Comparison of ENCODE assay signal across 34 cellular contexts in genomic region chr1:145901312-145902021, GRCh38. TPM values are rescaled to one million over a fixed set of nuclear protein-coding genes. Genes with fewer than 3 reads are reported as not detected.
A peak's percentile ranks its signal among the peaks of the same experiment; 100 is the strongest.
DNase-seq lines count a peak whose midpoint lies in the region; ATAC-seq, FAIRE-seq and TF ChIP-seq lines count a peak whose summit lies in the region.
"Had no signal": no experiment of that assay in that cellular context is flagged by ENCODE, and none has a peak within 500 bp of the region (broad histone marks: within the 10 kb centered on the region; RNA-seq: fewer than 3 reads in every experiment).

No MANE protein-coding gene starts in this region.

- no peak overlapping the region for H3T11ph ChIP-seq in H9 (ENCODE audit: low read length)

- H3K27me3 Mint-ChIP-seq in H9 (ENCODE audit: low read depth) = peaks cover 21% of the 10 kb centered on the region
- H3K27me3 Mint-ChIP-seq: activated naive CD8-positive, alpha-beta T cell; memory B cell had no signal

- no peaks in the 10 kb centered on the region for H3K36me3 Mint-ChIP-seq in H9 (ENCODE audit: insufficient read depth in 1 of 3, low read depth in 3 of 3)

- ATAC-seq in PC-3 = peak; percentile 22; the same call in 1 of the 2 replicates
- ATAC-seq: left lung had no signal

- H4K91ac ChIP-seq in H9 (ENCODE audit: insufficient read length, low read depth, low read length) (no peak overlapping the region), H1 (replicated peaks; ENCODE audit: insufficient read length, low read length) (no peak overlapping the region), mesenchymal stem cell (ENCODE audit: low read length) (no peak overlapping the region)

- H3K79me1 ChIP-seq in H9 (ENCODE audit: insufficient read depth, low read depth, low read length, poor library complexity, severe bottlenecking) (no peaks in the 10 kb centered on the region), H1 (ENCODE audit: low read depth, low read length) (no peaks in the 10 kb centered on the region), mesenchymal stem cell (replicated peaks; ENCODE audit: low read length, poor library complexity, severe bottlenecking) (no peaks in the 10 kb centered on the region)

- no peaks in the 10 kb centered on the region for H3K27me3 ChIP-seq in H9 (ENCODE audit: insufficient read depth, low read length)
- H3K27me3 ChIP-seq in PC-3 (ENCODE audit: low read length) = no peaks in the 10 kb centered on the region
- H3K27me3 ChIP-seq in H1 (replicated peaks in 1 of 4; ENCODE audit: control insufficient read depth in 3 of 4, extremely low read depth in 1 of 4, insufficient read depth in 3 of 4, low read length in 3 of 4) = no peaks in the 10 kb centered on the region; a peak in 1 of 7 replicates
- no peaks in the 10 kb centered on the region for H3K27me3 ChIP-seq in mesenchymal stem cell (ENCODE audit: control insufficient read depth in 1 of 2, insufficient read depth in 1 of 2, low read length in 2 of 2)
- H3K27me3 ChIP-seq: colonic mucosa, left lung, MG63, sigmoid colon, transverse colon had no signal

- DNase-seq in H9 = no peak
- no peak for DNase-seq in PC-3
- DNase-seq in H1 (ENCODE audit: low read depth in 1 of 2, low spot score in 2 of 2) = no peak
- DNase-seq in retinal pigment epithelial cell (ENCODE audit: low read depth) = no peak
- DNase-seq in mesenchymal stem cell = no peak
- no peak for DNase-seq in ecto neural progenitor cell (ENCODE audit: low spot score)
- no peak for DNase-seq in posterior vena cava (ENCODE audit: low spot score)
- DNase-seq: activated CD4-positive, alpha-beta T cell treated with anti-CD3 and anti-CD28 coated beads for 48 hours; activated CD8-positive, alpha-beta memory T cell treated with anti-CD3 and anti-CD28 coated beads for 24 hours; activated T-cell treated with anti-CD3 and anti-CD28 coated beads for 4 hours; colonic mucosa; COR-L47; DMS79; effector CD8-positive, alpha-beta T cell; HFFc6; islet precursor cell; KG1; left lung; MG63; NCI-H2029; NCI-H524 treated with DMSO at 0.1 percent for 48 hours; posterior cingulate gyrus; SHP77; sigmoid colon; stimulated activated CD4-positive, alpha-beta T cell treated with anti-CD3 and anti-CD28 coated beads, Interleukin-4, amount 100 ng/mL, for 4 hours; SW 1271; T-helper 9 cell; transverse colon had no signal

- H4K8ac ChIP-seq in H9 (replicated peaks; ENCODE audit: insufficient read length, low read depth, low read length) (no peak overlapping the region), H1 (ENCODE audit: extremely low read depth, insufficient read depth, low read length) (no peak overlapping the region; the same call in 1 of the 2 replicates), mesenchymal stem cell (ENCODE audit: low read length) (no peak overlapping the region)

- H2BK20ac ChIP-seq in H9 (ENCODE audit: low read depth, low read length, poor library complexity, severe bottlenecking) (no peak overlapping the region), H1 (ENCODE audit: low read length) (no peak overlapping the region)

- H2AK5ac ChIP-seq in H9 (ENCODE audit: insufficient read length, low read length) = no peak overlapping the region
- no peak overlapping the region for H2AK5ac ChIP-seq in H1 (ENCODE audit: low read depth, low read length)
- H2AK5ac ChIP-seq in mesenchymal stem cell (ENCODE audit: low read length, severe bottlenecking) = no peak overlapping the region

- H2BK15ac ChIP-seq in H9 (ENCODE audit: low read depth, low read length) (no peak overlapping the region), H1 (ENCODE audit: low read length) (0 out of 2 replicates have a peak overlapping the region, but pooled peaks have one; percentile 25), mesenchymal stem cell (ENCODE audit: low read depth, poor library complexity, severe bottlenecking) (no peak overlapping the region)

- CTCF ChIA-PET in PC-3 (lab: Charles Lee) (interaction anchor here (0.5 kb wide), 1 partner anchor 111 kb away, joined by 8 read pairs; no protein-coding TSS in a partner anchor), H1 (lab: Charles Lee; ENCODE audit: partially characterized antibody) (interaction anchor here (0.9 to 9.5 kb wide), 10 partner anchors 8 to 111 kb away, joined by 3 to 74 read pairs (median 4); partner anchors contain the start of genes ITGA10, NUDT17 and POLR3GL)

- WGBS in H9 (ENCODE audit: extremely low coverage, insufficient read length, low lambda C conversion rate) = no CpG with 5 or more reads among the region's 12 CpGs
- 85% methylated on average over 12 of the region's 12 CpGs; no CpG with 5 or more reads in 1 of the 2 experiments for WGBS in H1 (ENCODE audit: extremely low coverage in 1 of 2, insufficient coverage in 1 of 2, insufficient read length in 1 of 2, insufficient replicate concordance in 2 of 2, low coverage in 1 of 2, low lambda C conversion rate in 2 of 2, missing lambda C conversion rate in 1 of 2), 2 experiments
- WGBS in mesenchymal stem cell = 93% methylated on average over 9 of the region's 12 CpGs

- no peak overlapping the region for H2BK120ac ChIP-seq in H9 (ENCODE audit: low read depth, low read length, poor library complexity, severe bottlenecking)
- H2BK120ac ChIP-seq in H1 (replicated peaks; ENCODE audit: low read depth, low read length) = no peak overlapping the region
- H2BK120ac ChIP-seq in mesenchymal stem cell (ENCODE audit: low read depth, low read length) = no peak overlapping the region

- no peaks in the 10 kb centered on the region for H3F3A ChIP-seq in PC-3 (ENCODE audit: low read length, unreplicated experiment)

- no peak for TF ChIP-seq EP300 in H1 (IDR thresholded peaks at IDR 0.05; ENCODE audit: borderline replicate concordance in 1 of 2, low read depth in 2 of 2, low read length in 2 of 2)

- FAIRE-seq in H1 (lab: Jason Lieb, UNC) = no peak
- FAIRE-seq: G401.6 had no signal

- intact Hi-C loops in PC-3 (cut with micrococcal nuclease) (no loop called here), posterior vena cava (cut with DNase I) (no loop called here)

- no peak overlapping the region for H3K18ac ChIP-seq in H9 (ENCODE audit: insufficient read length, low read depth, low read length)
- no peak overlapping the region for H3K18ac ChIP-seq in H1 (ENCODE audit: extremely low read depth, low read length)
- H3K18ac ChIP-seq in mesenchymal stem cell (ENCODE audit: low read depth in 1 of 2, low read length in 2 of 2) = no peak overlapping the region

- H3K27ac Mint-ChIP-seq in H9 = no peak overlapping the region
- H3K27ac Mint-ChIP-seq: activated naive CD8-positive, alpha-beta T cell; HFFc6; memory B cell had no signal

- H3K4me1 Mint-ChIP-seq in H9 = peaks cover 0 to 4% of the 10 kb centered on the region in 2 experiments; a peak in 1 of 4 replicates
- H3K4me1 Mint-ChIP-seq: memory B cell had no signal

- no peak overlapping the region for H3K27ac ChIP-seq in H9 (ENCODE audit: insufficient read length, low read depth, low read length)
- H3K27ac ChIP-seq in PC-3 (ENCODE audit: low read length) = no peak overlapping the region
- no peak overlapping the region for H3K27ac ChIP-seq in H1 (ENCODE audit: low read depth, low read length)
- H3K27ac ChIP-seq in mesenchymal stem cell (ENCODE audit: low read length, poor library complexity, severe bottlenecking) = no peak overlapping the region
- H3K27ac ChIP-seq: C4-2B, colonic mucosa, epithelial cell of prostate, left lung, sigmoid colon, transverse colon, VCaP had no signal

- H3K9me3 Mint-ChIP-seq in H9 = no peaks in the 10 kb centered on the region
- H3K9me3 Mint-ChIP-seq: HFFc6, memory B cell had no signal

- H3K9ac ChIP-seq in H9 (ENCODE audit: extremely low read depth, insufficient read length, low read length) = no peak overlapping the region
- no peak overlapping the region for H3K9ac ChIP-seq in PC-3 (ENCODE audit: low read length)
- no peak overlapping the region for H3K9ac ChIP-seq in H1 (replicated peaks in 1 of 4; ENCODE audit: extremely low read depth in 1 of 4, low read depth in 3 of 4, low read length in 3 of 4)
- H3K9ac ChIP-seq in mesenchymal stem cell (ENCODE audit: low read length) = no peak overlapping the region

- H4K5ac ChIP-seq in H9 (ENCODE audit: insufficient read length, low read depth, low read length) (no peak overlapping the region), H1 (ENCODE audit: insufficient read length, low read depth, low read length) (no peak overlapping the region)

- no peak overlapping the region for H3K23ac ChIP-seq in H9 (ENCODE audit: insufficient read length, low read depth, low read length)
- H3K23ac ChIP-seq in H1 (ENCODE audit: insufficient read length) = no peak overlapping the region
- no peak overlapping the region for H3K23ac ChIP-seq in mesenchymal stem cell (ENCODE audit: low read length in 2 of 2)

- H3K9me3 ChIP-seq in H9 (ENCODE audit: control insufficient read depth, low read depth, low read length) (no peaks in the 10 kb centered on the region), PC-3 (ENCODE audit: low read length) (no peaks in the 10 kb centered on the region), H1 (ENCODE audit: insufficient read depth in 2 of 2, low read depth in 1 of 2, low read length in 1 of 2) (no peaks in the 10 kb centered on the region), mesenchymal stem cell (ENCODE audit: control insufficient read depth, low read length) (no peaks in the 10 kb centered on the region)
- H3K9me3 ChIP-seq: colonic mucosa, left lung, MG63, sigmoid colon, transverse colon had no signal

- H3K36me3 ChIP-seq in PC-3 (ENCODE audit: low read depth, low read length) (no peaks in the 10 kb centered on the region), H1 (ENCODE audit: control insufficient read depth in 2 of 4, insufficient read depth in 4 of 4, low read length in 3 of 4) (no peaks in the 10 kb centered on the region), mesenchymal stem cell (ENCODE audit: control insufficient read depth in 1 of 2, insufficient read depth in 2 of 2, low read depth in 1 of 2, low read length in 2 of 2) (peaks cover 50 to 88% of the 10 kb centered on the region in 2 experiments)
- H3K36me3 ChIP-seq: colonic mucosa, MG63, sigmoid colon, transverse colon had no signal

- TF ChIP-seq CTCF in H9 (conservative IDR thresholded peaks at IDR 0.05) = peak; percentile 49
- peak; percentile 31; the same call in 1 of the 2 replicates for TF ChIP-seq CTCF in PC-3 (conservative IDR thresholded peaks at IDR 0.05; ENCODE audit: low read depth, low read length)
- peak; percentile 47 to 56 (median 49) for TF ChIP-seq CTCF in H1 (IDR thresholded peaks at IDR 0.05; ENCODE audit: control extremely low read depth in 1 of 3, insufficient read depth in 1 of 3, low read depth in 1 of 3, low read length in 3 of 3)
- peak; percentile 25 for TF ChIP-seq CTCF in retinal pigment epithelial cell (conservative IDR thresholded peaks at IDR 0.05; ENCODE audit: low read depth, low read length)

- H3K56ac ChIP-seq in H9 (ENCODE audit: insufficient read length, low read depth, low read length) (no peak overlapping the region), H1 (replicated peaks; ENCODE audit: insufficient read length, low read depth, low read length) (no peak overlapping the region)

- H2AFZ ChIP-seq in H9 (ENCODE audit: low read length) = no peak overlapping the region
- no peak overlapping the region for H2AFZ ChIP-seq in PC-3 (ENCODE audit: low read length)
- H2AFZ ChIP-seq in H1 (ENCODE audit: low read length) = peak overlapping the region; percentile 79; the same call in 1 of the 2 replicates
- no peak overlapping the region for H2AFZ ChIP-seq in mesenchymal stem cell (ENCODE audit: low read depth, low read length)

- H3K9me2 ChIP-seq in PC-3 (replicated peaks; ENCODE audit: low read length) = no peaks in the 10 kb centered on the region

- no peaks in the 10 kb centered on the region for H3K79me2 ChIP-seq in H9 (ENCODE audit: insufficient read depth, low read length)
- no peaks in the 10 kb centered on the region for H3K79me2 ChIP-seq in PC-3 (ENCODE audit: low read length)
- no peaks in the 10 kb centered on the region for H3K79me2 ChIP-seq in H1 (ENCODE audit: control insufficient read depth in 1 of 2, insufficient read depth in 2 of 2, low read length in 2 of 2)

- H2BK12ac ChIP-seq in H9 (ENCODE audit: insufficient read length, low read depth, low read length) (no peak overlapping the region), H1 (ENCODE audit: low read depth, low read length) (no peak overlapping the region), mesenchymal stem cell (ENCODE audit: low read length in 2 of 2) (no peak overlapping the region)

- no TSS peak for BruUV-seq in PC-3 (replicated peaks; lab: Mats Ljungman, UMichigan)

- H3K4me2 ChIP-seq in H9 (ENCODE audit: insufficient read depth, insufficient read length, low read length) = no peak overlapping the region
- no peak overlapping the region for H3K4me2 ChIP-seq in PC-3 (ENCODE audit: low read length)
- H3K4me2 ChIP-seq in H1 (ENCODE audit: insufficient read depth in 1 of 2, low read depth in 2 of 2, low read length in 2 of 2) = no peak overlapping the region
- H3K4me2 ChIP-seq in mesenchymal stem cell (ENCODE audit: low read length, poor library complexity, severe bottlenecking) = no peak overlapping the region

- H3K4ac ChIP-seq in H9 (ENCODE audit: low read depth, low read length) = no peak overlapping the region
- H3K4ac ChIP-seq in H1 (replicated peaks; ENCODE audit: insufficient read length, low read depth, low read length) = no peak overlapping the region
- H3K4ac ChIP-seq in mesenchymal stem cell (ENCODE audit: low read depth in 1 of 2, low read length in 2 of 2) = no peak overlapping the region

- H3K4me1 ChIP-seq in H9 (ENCODE audit: insufficient read depth, low read length) (no peaks in the 10 kb centered on the region), PC-3 (ENCODE audit: insufficient read depth, low read length) (no peaks in the 10 kb centered on the region), H1 (replicated peaks in 1 of 4; ENCODE audit: control insufficient read depth in 3 of 4, insufficient read depth in 4 of 4, low read length in 3 of 4) (no peaks in the 10 kb centered on the region), mesenchymal stem cell (ENCODE audit: control insufficient read depth, insufficient read depth, low read depth, low read length) (no peaks in the 10 kb centered on the region)
- H3K4me1 ChIP-seq: colonic mucosa, left lung, sigmoid colon, transverse colon had no signal

- peak in 1 of 2 experiments; percentile 39; a peak in 2 of 4 replicates for TF ChIP-seq RAD21 in H1 (IDR thresholded peaks at IDR 0.05 in 1 of 2, conservative IDR thresholded peaks at IDR 0.05 in 1 of 2; ENCODE audit: low read depth in 2 of 2, low read length in 2 of 2)

- H4K20me1 ChIP-seq in H9 (ENCODE audit: control insufficient read depth, insufficient read depth, insufficient read length) (no peaks in the 10 kb centered on the region), PC-3 (ENCODE audit: low read length) (no peaks in the 10 kb centered on the region), H1 (replicated peaks in 1 of 2; ENCODE audit: control insufficient read depth in 1 of 2, insufficient read depth in 2 of 2, low read length in 2 of 2) (no peaks in the 10 kb centered on the region)

- H3K4me3 ChIP-seq in PC-3 (ENCODE audit: low read length) (no peak overlapping the region), H1 (ENCODE audit: extremely low read depth in 1 of 4, insufficient read depth in 2 of 4, low read depth in 3 of 4, low read length in 4 of 4) (no peak overlapping the region), retinal pigment epithelial cell (ENCODE audit: low read length) (no peak overlapping the region), mesenchymal stem cell (ENCODE audit: insufficient read depth in 1 of 2, low read depth in 1 of 2, low read length in 2 of 2) (no peak overlapping the region)
- H3K4me3 ChIP-seq: colonic mucosa, left lung, MG63, sigmoid colon, transverse colon had no signal

- no peak overlapping the region for H2BK5ac ChIP-seq in H9 (ENCODE audit: insufficient read length, low read length)
- no peak overlapping the region for H2BK5ac ChIP-seq in H1 (ENCODE audit: low read depth, low read length)
- H2BK5ac ChIP-seq in mesenchymal stem cell (ENCODE audit: low read depth, low read length, poor library complexity, severe bottlenecking) = no peak overlapping the region

- peak overlapping the region in 1 of 2 experiments; percentile 12; a peak in 1 of 5 replicates for H3K4me3 Mint-ChIP-seq in H9
- H3K4me3 Mint-ChIP-seq: activated naive CD8-positive, alpha-beta T cell; HFFc6; memory B cell had no signal

- no peak for TF ChIP-seq POLR2A in H1 (IDR thresholded peaks at IDR 0.05; ENCODE audit: control extremely low read depth in 1 of 2, low read depth in 2 of 2, low read length in 2 of 2)

- POLR2A ChIA-PET in PC-3 (lab: Charles Lee; ENCODE audit: unreplicated experiment) = no interaction called here
- POLR2A ChIA-PET in H1 (lab: Charles Lee; ENCODE audit: partially characterized antibody) = interaction anchor here (0.6 to 1.5 kb wide), 4 partner anchors 10 to 43 kb away, joined by 3 to 6 read pairs (median 4); partner anchors contain the start of genes PEX11B and PIAS3

- H3K14ac ChIP-seq in H9 (ENCODE audit: insufficient read depth, low read length) (no peak overlapping the region), H1 (ENCODE audit: insufficient read length) (no peak overlapping the region), mesenchymal stem cell (ENCODE audit: low read length in 2 of 2) (no peak overlapping the region)

- H3K23me2 ChIP-seq in H9 (ENCODE audit: insufficient read length, low read depth, low read length, poor library complexity, severe bottlenecking) (no peaks in the 10 kb centered on the region), H1 (ENCODE audit: low read depth, low read length) (no peaks in the 10 kb centered on the region; the same call in 1 of the 2 replicates)

RNA-seq across cellular contexts. Expression of gene ITGA10, which starts 8.4 kb away (rescaled TPM):
- total RNA-seq in H9 (2021) = 0.04 and 0.09 TPM in 2 replicates
- 0.81 and 1.9 TPM in 2 replicates for total RNA-seq in PC-3 (2014; rRNA removed)
- total RNA-seq in H1 (2021; fragmentation: NEBNext Ultra II Directional; extraction: Animal tissue kit (Norgen Biotek cat#: 25700)) = 0.45 and 0.48 TPM in 2 replicates
- 0.09 and 0.11 TPM in 2 replicates for polyA plus RNA-seq in H1 (2011; rRNA removed)
- 0.10 TPM for polyA plus RNA-seq in H1 (2011; cell fraction: cytosol; rRNA removed)
- 0.19 TPM for polyA plus RNA-seq in H1 (2011; cell fraction: nucleus; rRNA removed)
- 0.10 to 0.16 TPM (median 0.11 TPM) in 3 of 4 replicates, not detected in the other for polyA plus RNA-seq in H1 (2012, experiment 1 of 2)
- 0.12 TPM for polyA plus RNA-seq in H1 (2012, experiment 2 of 2)
- polyA plus RNA-seq in H1 (2013, experiment 1 of 2) = 0.06 TPM
- polyA plus RNA-seq in H1 (2013, experiment 2 of 2) = 0.11 TPM
- 0.06 and 0.32 TPM in 2 replicates for polyA minus RNA-seq in H1 (2011; rRNA and poly(A)+ RNA removed)
- polyA minus RNA-seq in H1 (2011; cell fraction: cytosol; rRNA and poly(A)+ RNA removed) = not detected
- polyA minus RNA-seq in H1 (2011; cell fraction: nucleus; rRNA and poly(A)+ RNA removed) = 0.40 TPM
- 2.1 TPM for polyA plus RNA-seq in mesenchymal stem cell (2013, experiment 1 of 2)
- polyA plus RNA-seq in mesenchymal stem cell (2013, experiment 2 of 2) = 1.7 TPM
- 1 to 10 TPM; 5.7 to 9.0 TPM for total RNA-seq in posterior vena cava

RNA-seq across cellular contexts. Expression of gene ANKRD35, which starts 15.8 kb away (rescaled TPM):
- total RNA-seq in H9 (2021) (0.18 and 0.28 TPM in 2 replicates), PC-3 (2014; rRNA removed) (0.07 and 0.40 TPM in 2 replicates), posterior vena cava (1 to 10 TPM; 5.0 to 7.0 TPM)
- total RNA-seq in H1 (2021; fragmentation: NEBNext Ultra II Directional; extraction: Animal tissue kit (Norgen Biotek cat#: 25700)) = 2.2 and 3.0 TPM in 2 replicates
- 1.4 and 1.6 TPM in 2 replicates for polyA plus RNA-seq in H1 (2011; rRNA removed)
- 2.3 TPM for polyA plus RNA-seq in H1 (2011; cell fraction: cytosol; rRNA removed)
- polyA plus RNA-seq in H1 (2011; cell fraction: nucleus; rRNA removed) = 1.1 TPM
- 2.7 to 4.6 TPM (median 3.3 TPM) in 4 replicates for polyA plus RNA-seq in H1 (2012, experiment 1 of 2)
- polyA plus RNA-seq in H1 (2012, experiment 2 of 2) = 1.1 TPM
- 1.5 TPM for polyA plus RNA-seq in H1 (2013, experiment 1 of 2)
- polyA plus RNA-seq in H1 (2013, experiment 2 of 2) = 1.2 TPM
- 0.28 and 0.54 TPM in 2 replicates for polyA minus RNA-seq in H1 (2011; rRNA and poly(A)+ RNA removed)
- 1.5 TPM for polyA minus RNA-seq in H1 (2011; cell fraction: cytosol; rRNA and poly(A)+ RNA removed)
- polyA minus RNA-seq in H1 (2011; cell fraction: nucleus; rRNA and poly(A)+ RNA removed) = 0.90 TPM
- 0.66 TPM for polyA plus RNA-seq in mesenchymal stem cell (2013, experiment 1 of 2)
- polyA plus RNA-seq in mesenchymal stem cell (2013, experiment 2 of 2) = 0.67 TPM

RNA-seq across cellular contexts. Expression of gene PEX11B, which starts 17.1 kb away (rescaled TPM):
- 11.2 and 13.7 TPM in 2 replicates for total RNA-seq in H9 (2021)
- total RNA-seq in PC-3 (2014; rRNA removed) = 27.4 and 31.3 TPM in 2 replicates
- 8.1 and 9.1 TPM in 2 replicates for total RNA-seq in H1 (2021; fragmentation: NEBNext Ultra II Directional; extraction: Animal tissue kit (Norgen Biotek cat#: 25700))
- 11.0 and 15.1 TPM in 2 replicates for polyA plus RNA-seq in H1 (2011; rRNA removed)
- 16.1 TPM for polyA plus RNA-seq in H1 (2011; cell fraction: cytosol; rRNA removed)
- polyA plus RNA-seq in H1 (2011; cell fraction: nucleus; rRNA removed) = 8.0 TPM
- polyA plus RNA-seq in H1 (2012, experiment 1 of 2) = 8.3 to 11.9 TPM (median 10.0 TPM) in 4 replicates
- polyA plus RNA-seq in H1 (2012, experiment 2 of 2) = 7.0 TPM
- polyA plus RNA-seq in H1 (2013, experiment 1 of 2) = 9.0 TPM
- polyA plus RNA-seq in H1 (2013, experiment 2 of 2) = 9.2 TPM
- 9.0 and 12.4 TPM in 2 replicates for polyA minus RNA-seq in H1 (2011; rRNA and poly(A)+ RNA removed)
- polyA minus RNA-seq in H1 (2011; cell fraction: cytosol; rRNA and poly(A)+ RNA removed) = 15.9 TPM
- 2.7 TPM for polyA minus RNA-seq in H1 (2011; cell fraction: nucleus; rRNA and poly(A)+ RNA removed)
- polyA plus RNA-seq in mesenchymal stem cell (2013, experiment 1 of 2) = 30.6 TPM
- polyA plus RNA-seq in mesenchymal stem cell (2013, experiment 2 of 2) = 30.5 TPM
- 10 to 100 TPM; 19.8 to 24.4 TPM for total RNA-seq in posterior vena cava

RNA-seq across cellular contexts. Expression of gene RBM8A, which starts 25.8 kb away (rescaled TPM):
- 298 and 306 TPM in 2 replicates for total RNA-seq in H9 (2021)
- total RNA-seq in PC-3 (2014; rRNA removed) = 459 and 482 TPM in 2 replicates
- 216 and 222 TPM in 2 replicates for total RNA-seq in H1 (2021; fragmentation: NEBNext Ultra II Directional; extraction: Animal tissue kit (Norgen Biotek cat#: 25700))
- 119 and 125 TPM in 2 replicates for polyA plus RNA-seq in H1 (2011; rRNA removed)
- polyA plus RNA-seq in H1 (2011; cell fraction: cytosol; rRNA removed) = 276 TPM
- polyA plus RNA-seq in H1 (2011; cell fraction: nucleus; rRNA removed) = 32.3 TPM
- 255 to 301 TPM (median 263 TPM) in 4 replicates for polyA plus RNA-seq in H1 (2012, experiment 1 of 2)
- polyA plus RNA-seq in H1 (2012, experiment 2 of 2) = 80.5 TPM
- polyA plus RNA-seq in H1 (2013, experiment 1 of 2) = 166 TPM
- polyA plus RNA-seq in H1 (2013, experiment 2 of 2) = 182 TPM
- polyA minus RNA-seq in H1 (2011; rRNA and poly(A)+ RNA removed) = 35.1 and 39.6 TPM in 2 replicates
- 52.5 TPM for polyA minus RNA-seq in H1 (2011; cell fraction: cytosol; rRNA and poly(A)+ RNA removed)
- polyA minus RNA-seq in H1 (2011; cell fraction: nucleus; rRNA and poly(A)+ RNA removed) = 34.9 TPM
- 135 TPM for polyA plus RNA-seq in mesenchymal stem cell (2013, experiment 1 of 2)
- polyA plus RNA-seq in mesenchymal stem cell (2013, experiment 2 of 2) = 142 TPM
- 10 to 100 TPM; 81.0 to 83.3 TPM for total RNA-seq in posterior vena cava

RNA-seq across cellular contexts. Expression of gene PIAS3, which starts 42.6 kb away (rescaled TPM):
- total RNA-seq in H9 (2021) (33.9 TPM in 2 replicates), PC-3 (2014; rRNA removed) (25.2 and 27.2 TPM in 2 replicates), posterior vena cava (10 to 100 TPM; 28.6 to 34.7 TPM)
- 36.7 and 40.7 TPM in 2 replicates for total RNA-seq in H1 (2021; fragmentation: NEBNext Ultra II Directional; extraction: Animal tissue kit (Norgen Biotek cat#: 25700))
- polyA plus RNA-seq in H1 (2011; rRNA removed) = 49.9 and 73.8 TPM in 2 replicates
- 28.8 TPM for polyA plus RNA-seq in H1 (2011; cell fraction: cytosol; rRNA removed)
- 99.2 TPM for polyA plus RNA-seq in H1 (2011; cell fraction: nucleus; rRNA removed)
- polyA plus RNA-seq in H1 (2012, experiment 1 of 2) = 40.5 to 52.2 TPM (median 46.3 TPM) in 4 replicates
- 44.2 TPM for polyA plus RNA-seq in H1 (2012, experiment 2 of 2)
- 40.9 TPM for polyA plus RNA-seq in H1 (2013, experiment 1 of 2)
- polyA plus RNA-seq in H1 (2013, experiment 2 of 2) = 39.1 TPM
- 20.0 and 23.6 TPM in 2 replicates for polyA minus RNA-seq in H1 (2011; rRNA and poly(A)+ RNA removed)
- polyA minus RNA-seq in H1 (2011; cell fraction: cytosol; rRNA and poly(A)+ RNA removed) = 24.3 TPM
- 34.7 TPM for polyA minus RNA-seq in H1 (2011; cell fraction: nucleus; rRNA and poly(A)+ RNA removed)
- 70.7 TPM for polyA plus RNA-seq in mesenchymal stem cell (2013, experiment 1 of 2)
- polyA plus RNA-seq in mesenchymal stem cell (2013, experiment 2 of 2) = 66.4 TPM
